Comparison of ENCODE assay signal across 7 cellular contexts in the genomic region with DNA sequence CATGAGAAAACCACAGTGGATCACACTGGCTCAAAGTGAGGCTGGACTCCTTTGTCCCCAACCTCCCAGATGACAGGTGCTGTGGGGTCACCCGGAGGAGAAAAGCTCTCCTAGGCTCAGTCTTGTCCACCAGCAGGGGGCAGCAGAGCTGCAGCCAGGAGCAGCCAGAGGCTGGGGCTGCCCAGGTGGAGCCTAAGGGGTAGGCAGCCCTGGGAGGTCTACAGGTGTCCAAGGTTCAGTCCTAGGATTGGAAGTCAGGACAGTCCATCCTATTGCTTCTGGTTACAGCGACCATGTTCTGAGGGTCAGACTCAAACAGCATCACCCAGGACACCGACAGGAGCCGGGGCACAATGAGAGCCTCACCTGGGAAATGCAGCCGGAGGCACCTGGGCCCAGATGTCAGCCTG.
DNase-seq lines count a peak whose midpoint lies in the region; ATAC-seq, FAIRE-seq and TF ChIP-seq lines count a peak whose summit lies in the region.

No MANE protein-coding gene starts in this region.

- WGBS in H9 (ENCODE audit: extremely low coverage, insufficient read length, low lambda C conversion rate): no CpG with 5 or more reads among the region's 5 CpGs

- FAIRE-seq in astrocyte (lab: Jason Lieb, UNC): no peak

- peaks cover 3% of the 10 kb centered on the region; the same call in 1 of the 2 replicates for H3K27me3 ChIP-seq in H9 (ENCODE audit: insufficient read depth, low read length)
- peaks cover 8% of the 10 kb centered on the region for H3K27me3 ChIP-seq in astrocyte (ENCODE audit: insufficient read depth, low read length)
- H3K27me3 ChIP-seq in PC-9 (ENCODE audit: insufficient read depth, low read depth): peaks cover 44% of the 10 kb centered on the region

- no peak overlapping the region for H4K91ac ChIP-seq in H9 (ENCODE audit: insufficient read length, low read depth, low read length)

- no peak overlapping the region for H2BK120ac ChIP-seq in H9 (ENCODE audit: low read depth, low read length, poor library complexity, severe bottlenecking)

- no peaks in the 10 kb centered on the region for H3K9me3 ChIP-seq in H9 (ENCODE audit: control insufficient read depth, low read depth, low read length)
- H3K9me3 ChIP-seq in astrocyte (ENCODE audit: insufficient read depth, low read depth, low read length): no peaks in the 10 kb centered on the region
- H3K9me3 ChIP-seq in PC-9 (ENCODE audit: insufficient read depth, low read depth): no peaks in the 10 kb centered on the region

- H3K27me3 Mint-ChIP-seq in H9 (ENCODE audit: low read depth) (peaks cover 96% of the 10 kb centered on the region), astrocyte (ENCODE audit: low read depth, unreplicated experiment) (peaks cover 49% of the 10 kb centered on the region)

- DNase-seq in H9 (peak; percentile 80), T follicular helper cell (ENCODE audit: low read depth) (peak; percentile 72), astrocyte (ENCODE audit: low read depth) (peak; percentile 4), left kidney (ENCODE audit: low read depth, low spot score) (peak; percentile 81), PC-9 (no peak)
- peak; percentile 47 for DNase-seq in stimulated activated CD8-positive, alpha-beta memory T cell treated with anti-CD3 and anti-CD28 coated beads, Interleukin-15, amount 100 ng/mL, for 1 hour (ENCODE audit: low read depth)

- no peaks in the 10 kb centered on the region for H3K23me2 ChIP-seq in H9 (ENCODE audit: insufficient read length, low read depth, low read length, poor library complexity, severe bottlenecking)

- no peak overlapping the region for H2BK12ac ChIP-seq in H9 (ENCODE audit: insufficient read length, low read depth, low read length)

- H4K20me1 ChIP-seq in H9 (ENCODE audit: control insufficient read depth, insufficient read depth, insufficient read length): no peaks in the 10 kb centered on the region
- H4K20me1 ChIP-seq in astrocyte (ENCODE audit: insufficient read depth, low read length): no peaks in the 10 kb centered on the region
- H4K20me1 ChIP-seq in PC-9 (ENCODE audit: insufficient read depth): no peaks in the 10 kb centered on the region

- no peak for ATAC-seq in HG03378 (IDR thresholded peaks at IDR 0.05; ENCODE audit: unreplicated experiment)

- no peaks in the 10 kb centered on the region for H3K79me1 ChIP-seq in H9 (ENCODE audit: insufficient read depth, low read depth, low read length, poor library complexity, severe bottlenecking)

- POLR2A ChIA-PET in PC-9 (lab: Charles Lee; ENCODE audit: unreplicated experiment): no interaction called here

- intact Hi-C loops in PC-9 (cut with micrococcal nuclease; ENCODE audit: unreplicated experiment): no loop called here

- H2AFZ ChIP-seq in H9 (ENCODE audit: low read length) (no peak overlapping the region), astrocyte (ENCODE audit: low read depth, low read length) (no peak overlapping the region), PC-9 (no peak overlapping the region)

- H3K4me2 ChIP-seq in H9 (ENCODE audit: insufficient read depth, insufficient read length, low read length) (no peak overlapping the region), astrocyte (ENCODE audit: low read length) (no peak overlapping the region), PC-9 (no peak overlapping the region)

- H3K14ac ChIP-seq in H9 (ENCODE audit: insufficient read depth, low read length): no peak overlapping the region

- no peak overlapping the region for H3K18ac ChIP-seq in H9 (ENCODE audit: insufficient read length, low read depth, low read length)

- no peaks in the 10 kb centered on the region for H3K9me3 Mint-ChIP-seq in H9
- peaks cover 2% of the 10 kb centered on the region for H3K9me3 Mint-ChIP-seq in astrocyte (ENCODE audit: unreplicated experiment)

- no peak overlapping the region for H2BK5ac ChIP-seq in H9 (ENCODE audit: insufficient read length, low read length)

- H3K27ac Mint-ChIP-seq in H9: no peak overlapping the region
- H3K27ac Mint-ChIP-seq in astrocyte (ENCODE audit: unreplicated experiment): no peak overlapping the region

- no peak overlapping the region for H2BK15ac ChIP-seq in H9 (ENCODE audit: low read depth, low read length)

- no peak overlapping the region for H3K9ac ChIP-seq in H9 (ENCODE audit: extremely low read depth, insufficient read length, low read length)
- H3K9ac ChIP-seq in astrocyte (ENCODE audit: low read length): no peak overlapping the region

- BruUV-seq in PC-9 (replicated peaks; lab: Mats Ljungman, UMichigan): no TSS peak

- CTCF ChIA-PET in PC-9 (lab: Charles Lee): no interaction called here

- no peak overlapping the region for H3K4me3 Mint-ChIP-seq in H9
- H3K4me3 Mint-ChIP-seq in astrocyte (ENCODE audit: unreplicated experiment): no peak overlapping the region

- H4K8ac ChIP-seq in H9 (replicated peaks; ENCODE audit: insufficient read length, low read depth, low read length): no peak overlapping the region

- no peaks in the 10 kb centered on the region for H3K9me2 ChIP-seq in PC-9 (ENCODE audit: insufficient read depth)

- no peak overlapping the region for H2BK20ac ChIP-seq in H9 (ENCODE audit: low read depth, low read length, poor library complexity, severe bottlenecking)

- no peak overlapping the region for H3K4ac ChIP-seq in H9 (ENCODE audit: low read depth, low read length)

- H3K4me1 ChIP-seq in H9 (ENCODE audit: insufficient read depth, low read length): no peaks in the 10 kb centered on the region
- H3K4me1 ChIP-seq in astrocyte (ENCODE audit: insufficient read depth, low read length): no peaks in the 10 kb centered on the region
- H3K4me1 ChIP-seq in PC-9 (replicated peaks; ENCODE audit: insufficient read depth): no peaks in the 10 kb centered on the region

- no peak overlapping the region for H3T11ph ChIP-seq in H9 (ENCODE audit: low read length)

- no peak overlapping the region for H3K56ac ChIP-seq in H9 (ENCODE audit: insufficient read length, low read depth, low read length)

- no peak overlapping the region for H2AK5ac ChIP-seq in H9 (ENCODE audit: insufficient read length, low read length)

- H3K27ac ChIP-seq in H9 (ENCODE audit: insufficient read length, low read depth, low read length): no peak overlapping the region
- no peak overlapping the region for H3K27ac ChIP-seq in astrocyte (ENCODE audit: low read depth, low read length)
- H3K27ac ChIP-seq in PC-9: no peak overlapping the region

- H3K4me1 Mint-ChIP-seq in H9 (no peaks in the 10 kb centered on the region), astrocyte (ENCODE audit: low read depth, unreplicated experiment) (no peaks in the 10 kb centered on the region)

- no peaks in the 10 kb centered on the region for H3K79me2 ChIP-seq in H9 (ENCODE audit: insufficient read depth, low read length)
- H3K79me2 ChIP-seq in astrocyte (ENCODE audit: insufficient read depth, low read length): no peaks in the 10 kb centered on the region
- H3K79me2 ChIP-seq in PC-9 (ENCODE audit: low read depth): no peaks in the 10 kb centered on the region

- no peak overlapping the region for H4K5ac ChIP-seq in H9 (ENCODE audit: insufficient read length, low read depth, low read length)

- H3K36me3 ChIP-seq in astrocyte (ENCODE audit: insufficient read depth, low read length) (no peaks in the 10 kb centered on the region), PC-9 (ENCODE audit: low read depth) (no peaks in the 10 kb centered on the region)

- H3K23ac ChIP-seq in H9 (ENCODE audit: insufficient read length, low read depth, low read length): no peak overlapping the region

- no peaks in the 10 kb centered on the region for H3F3A ChIP-seq in PC-9 (ENCODE audit: insufficient read depth, low read depth)

- H3K36me3 Mint-ChIP-seq in H9 (ENCODE audit: insufficient read depth in 1 of 3, low read depth in 3 of 3) (no peaks in the 10 kb centered on the region; a peak in 1 of 7 replicates), astrocyte (ENCODE audit: low read depth, unreplicated experiment) (no peaks in the 10 kb centered on the region)

- H3K4me3 ChIP-seq in astrocyte (ENCODE audit: insufficient read depth, low read depth, low read length) (no peak overlapping the region), PC-9 (no peak overlapping the region)

- TF ChIP-seq CTCF in H9 (conservative IDR thresholded peaks at IDR 0.05) (peak; percentile 93), astrocyte (IDR thresholded peaks at IDR 0.05; ENCODE audit: insufficient read depth, low read depth, low read length) (peak; percentile 58), PC-9 (conservative IDR thresholded peaks at IDR 0.05) (no peak)

Comparison
In these comparisons a context has a peak if more than half of its experiments do, and no peak if none do; other contexts are left out.
1. DNase-seq: peak in H9 (single experiment), T follicular helper cell (single experiment), astrocyte (single experiment), left kidney (single experiment) and stimulated activated CD8-positive, alpha-beta memory T cell treated with anti-CD3 and anti-CD28 coated beads, Interleukin-15, amount 100 ng/mL, for 1 hour (single experiment); none in PC-9 (0 of 2).